Comparison of ENCODE assay signal across 8 cellular contexts in the genomic region with DNA sequence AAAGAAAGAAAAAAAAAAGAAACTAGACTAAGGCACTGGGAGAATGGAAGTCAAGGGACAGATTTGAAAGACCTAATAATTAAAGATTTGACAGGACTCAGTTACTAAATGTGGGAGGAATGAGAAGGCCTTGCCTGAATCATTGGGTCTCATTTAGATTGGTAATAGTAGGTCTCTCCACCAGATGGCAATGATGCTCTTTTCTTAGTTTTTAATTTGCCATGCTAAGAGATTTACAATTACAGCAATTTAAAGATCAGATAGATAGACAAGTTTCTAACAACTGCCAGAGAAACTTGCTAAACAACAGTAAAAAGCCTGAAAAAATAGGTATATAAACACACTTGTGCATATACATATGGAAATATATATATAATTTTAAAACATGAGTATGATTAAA. TPM values are rescaled to one million over a fixed set of nuclear protein-coding genes. Genes with fewer than 3 reads are reported as not detected.
DNase-seq lines count a peak whose midpoint lies in the region; ATAC-seq and TF ChIP-seq lines count a peak whose summit lies in the region.

No MANE protein-coding gene starts in this region.

- peak; percentile 43 for TF ChIP-seq CTCF in GM13977 (IDR thresholded peaks at IDR 0.05; ENCODE audit: extremely low read depth, insufficient read depth, missing control alignments)
- TF ChIP-seq CTCF in Panc1 (IDR thresholded peaks at IDR 0.05) = peak; percentile 66; the same call in 1 of the 2 replicates
- TF ChIP-seq CTCF in fibroblast of lung (conservative IDR thresholded peaks at IDR 0.05 in 1 of 2, IDR thresholded peaks at IDR 0.05 in 1 of 2; ENCODE audit: low read depth in 1 of 2, low read length in 2 of 2) = peak; percentile 53 to 59

- H3K27me3 ChIP-seq in Panc1 (ENCODE audit: control insufficient read depth, insufficient read depth, low read length) (no peaks in the 10 kb centered on the region), fibroblast of lung (ENCODE audit: control insufficient read depth, insufficient read depth, low read length) (no peaks in the 10 kb centered on the region), neuronal stem cell (ENCODE audit: control insufficient read depth in 3 of 3, insufficient read depth in 3 of 3, low read depth in 1 of 3, low read length in 3 of 3) (no peaks in the 10 kb centered on the region)

- no peak overlapping the region for H3K18ac ChIP-seq in neuronal stem cell (ENCODE audit: low read length)

- H2AK5ac ChIP-seq in neuronal stem cell (ENCODE audit: low read depth, low read length) = no peak overlapping the region

- no peak overlapping the region for H3K4ac ChIP-seq in neuronal stem cell (ENCODE audit: low read length)

- H2AFZ ChIP-seq in fibroblast of lung (ENCODE audit: low read length) (no peak overlapping the region), neuronal stem cell (ENCODE audit: low read length) (no peak overlapping the region)

- H3K79me1 ChIP-seq in neuronal stem cell (ENCODE audit: low read depth, low read length) = no peaks in the 10 kb centered on the region

- H3K4me3 ChIP-seq in Panc1 (ENCODE audit: low read depth in 2 of 2, low read length in 2 of 2) (no peak overlapping the region), fibroblast of lung (replicated peaks in 1 of 4; ENCODE audit: control extremely low read depth in 1 of 4, insufficient read depth in 1 of 4, low read depth in 3 of 4, low read length in 4 of 4) (no peak overlapping the region), neuronal stem cell (ENCODE audit: low read length in 2 of 2) (no peak overlapping the region)

- no peak overlapping the region for H2BK120ac ChIP-seq in neuronal stem cell (ENCODE audit: low read depth, low read length)

- no peaks in the 10 kb centered on the region for H4K20me1 ChIP-seq in fibroblast of lung (ENCODE audit: control insufficient read depth, extremely low read depth, insufficient read depth, low read length)

- intact Hi-C loops in Panc1 (cut with micrococcal nuclease; ENCODE audit: unreplicated experiment) = loop anchor here (2.0 kb wide), 1 partner anchor 256 kb away; no protein-coding TSS in a partner anchor

- no peak overlapping the region for H2BK5ac ChIP-seq in neuronal stem cell (ENCODE audit: low read length)

- in situ Hi-C loops in GM13977 (cut with MboI; ENCODE audit: low pct_unique_long_range_greater_than_20kb, low sequenced_read_pairs, unreplicated experiment) = loop anchor here (25.0 kb wide), 1 partner anchor 620 kb away; no protein-coding TSS in a partner anchor
- in situ Hi-C loops in Panc1 (cut with HindIII; ENCODE audit: low pct_unique_long_range_greater_than_20kb, low sequenced_read_pairs) = no loop called here

- no peak overlapping the region for H3K14ac ChIP-seq in neuronal stem cell (ENCODE audit: low read length)

- H3K9ac ChIP-seq in fibroblast of lung (ENCODE audit: insufficient read depth, low read length) (no peak overlapping the region), neuronal stem cell (ENCODE audit: low read depth, low read length, poor library complexity) (no peak overlapping the region)

- H3K27ac ChIP-seq in Panc1 (ENCODE audit: low read length) (no peak overlapping the region), fibroblast of lung (ENCODE audit: insufficient read depth, low read length) (no peak overlapping the region), neuronal stem cell (replicated peaks; ENCODE audit: low read length) (no peak overlapping the region)

- no peak overlapping the region for H2BK15ac ChIP-seq in neuronal stem cell (ENCODE audit: low read length)

- peak; percentile 34 to 47 for DNase-seq in AML-193 (lab: John Stamatoyannopoulos, UW)
- DNase-seq in GM13977 (ENCODE audit: low spot score) = peak; percentile 13
- DNase-seq in Panc1 (ENCODE audit: low read depth, low spot score) = no peak
- DNase-seq in fibroblast of lung (ENCODE audit: low read depth in 2 of 2) = peak; percentile 59 to 82
- DNase-seq in pulmonary artery endothelial cell (ENCODE audit: low read depth, low spot score) = peak; percentile 27
- no peak for DNase-seq in neuronal stem cell (ENCODE audit: low spot score)
- no peak for DNase-seq in NCI-H2029 (lab: John Stamatoyannopoulos, UW)

- H3K36me3 ChIP-seq in Panc1 (ENCODE audit: control insufficient read depth, insufficient read depth, low read length) (no peaks in the 10 kb centered on the region), fibroblast of lung (ENCODE audit: control insufficient read depth, insufficient read depth, low read length) (no peaks in the 10 kb centered on the region), neuronal stem cell (replicated peaks in 1 of 2; ENCODE audit: control insufficient read depth in 2 of 2, insufficient read depth in 2 of 2, low read length in 2 of 2) (peaks cover 0 to 12% of the 10 kb centered on the region in 2 donors)

- H3K4me1 ChIP-seq in Panc1 (ENCODE audit: control insufficient read depth, insufficient read depth, low read length) (no peaks in the 10 kb centered on the region), fibroblast of lung (ENCODE audit: control insufficient read depth, extremely low read depth, insufficient read depth, low read length) (peaks cover 2% of the 10 kb centered on the region), neuronal stem cell (ENCODE audit: control insufficient read depth in 2 of 2, insufficient read depth in 1 of 2, low read depth in 1 of 2, low read length in 2 of 2) (no peaks in the 10 kb centered on the region)

- POLR2A ChIA-PET in Panc1 (lab: Charles Lee) = no interaction called here

- H4K91ac ChIP-seq in neuronal stem cell (ENCODE audit: low read depth, low read length, poor library complexity) = no peak overlapping the region

- CTCF ChIA-PET in Panc1 (lab: Charles Lee) = no interaction called here

- ATAC-seq in Panc1 = peak; percentile 73
- no peak for ATAC-seq in GM21528 (IDR thresholded peaks at IDR 0.05; ENCODE audit: low FRiP score, unreplicated experiment)

- no peak overlapping the region for H3K23ac ChIP-seq in neuronal stem cell (ENCODE audit: low read depth, low read length, poor library complexity)

- no TSS peak for BruUV-seq in Panc1 (replicated peaks; lab: Mats Ljungman, UMichigan)

- H3K79me2 ChIP-seq in fibroblast of lung (ENCODE audit: control insufficient read depth, insufficient read depth, low read length) = no peaks in the 10 kb centered on the region

- no peak overlapping the region for H2BK12ac ChIP-seq in neuronal stem cell (ENCODE audit: low read length)

- H3K9me3 ChIP-seq in Panc1 (ENCODE audit: control insufficient read depth, insufficient read depth, low read depth, low read length) (no peaks in the 10 kb centered on the region), fibroblast of lung (ENCODE audit: control insufficient read depth, insufficient read depth, low read depth, low read length) (no peaks in the 10 kb centered on the region), neuronal stem cell (replicated peaks in 1 of 2; ENCODE audit: control insufficient read depth in 2 of 2, insufficient read depth in 1 of 2, low read depth in 1 of 2, low read length in 2 of 2) (no peaks in the 10 kb centered on the region)

- H4K8ac ChIP-seq in neuronal stem cell (ENCODE audit: low read depth, low read length) = no peak overlapping the region

- H3K4me2 ChIP-seq in fibroblast of lung (ENCODE audit: extremely low read depth, insufficient read depth, low read length) (no peak overlapping the region), neuronal stem cell (ENCODE audit: insufficient read depth, low read length, poor library complexity, severe bottlenecking) (no peak overlapping the region)

RNA-seq across cellular contexts. Expression of a gene that starts 15.3 kb away (rescaled TPM):
- 11.3 TPM for total RNA-seq in Panc1 (2021; ENCODE audit: unreplicated experiment)
- 6.5 TPM for polyA plus RNA-seq in Panc1 (2012; ENCODE audit: insufficient read length)
- total RNA-seq in fibroblast of lung = 19.2 and 22.3 TPM in 2 replicates
- polyA plus RNA-seq in fibroblast of lung = 14.0 and 22.1 TPM in 2 replicates
- 11.3 and 17.3 TPM in 2 replicates for polyA plus RNA-seq in fibroblast of lung (2012)
- 0.59 and 2.2 TPM in 2 replicates for polyA minus RNA-seq in fibroblast of lung (ENCODE audit: low replicate concordance)
- total RNA-seq in pulmonary artery endothelial cell = 10.9 and 17.3 TPM in 2 replicates
- 17.3 TPM for polyA plus RNA-seq in neuronal stem cell (2013, experiment 1 of 2)
- polyA plus RNA-seq in neuronal stem cell (2013, experiment 2 of 2) = 18.1 TPM

RNA-seq across cellular contexts. Expression of a gene that starts 15.5 kb away (rescaled TPM):
- total RNA-seq in Panc1 (2021; ENCODE audit: unreplicated experiment) (25.5 TPM), fibroblast of lung (19.8 and 28.7 TPM in 2 replicates), pulmonary artery endothelial cell (15.0 and 24.4 TPM in 2 replicates)
- 15.6 TPM for polyA plus RNA-seq in Panc1 (2012; ENCODE audit: insufficient read length)
- 26.2 and 33.4 TPM in 2 replicates for polyA plus RNA-seq in fibroblast of lung
- polyA plus RNA-seq in fibroblast of lung (2012) = 23.0 and 25.7 TPM in 2 replicates
- polyA minus RNA-seq in fibroblast of lung (ENCODE audit: low replicate concordance) = 0.82 and 11.8 TPM in 2 replicates
- 53.2 TPM for polyA plus RNA-seq in neuronal stem cell (2013, experiment 1 of 2)
- polyA plus RNA-seq in neuronal stem cell (2013, experiment 2 of 2) = 51.6 TPM

Comparison
In these comparisons a context has a peak if more than half of its experiments do, and no peak if none do; other contexts are left out.
1. DNase-seq: peak in AML-193 (2 of 2), GM13977 (single experiment), fibroblast of lung (2 of 2) and pulmonary artery endothelial cell (single experiment); none in Panc1 (single experiment), neuronal stem cell (single experiment) and NCI-H2029 (single experiment).
2. Peak in every context shown above with its lines, with median percentiles within 50 percentile points of each other: CTCF ChIP-seq.